8 cellular contexts compared by ENCODE assay signal in genomic region chr6:26537160-26537845, GRCh38. TPM values are rescaled to one million over a fixed set of nuclear protein-coding genes. Genes with fewer than 3 reads are reported as not detected.
A peak's percentile ranks its signal among the peaks of the same experiment; 100 is the strongest.
DNase-seq lines count a peak whose midpoint lies in the region; ATAC-seq and TF ChIP-seq lines count a peak whose summit lies in the region.

No MANE protein-coding gene starts in this region.

- no peaks in the 10 kb centered on the region for H4K20me1 ChIP-seq in OCI-LY1 (ENCODE audit: insufficient read depth, low read length)

- peak; percentile 40 for ATAC-seq in GM21526 (IDR thresholded peaks at IDR 0.05; ENCODE audit: low FRiP score, unreplicated experiment)

- no peaks in the 10 kb centered on the region for H3K9me2 ChIP-seq in OCI-LY1 (ENCODE audit: low read depth, low read length)

- H3K9ac ChIP-seq in HUES64 (ENCODE audit: low read depth, low read length) (peak overlapping the region; percentile 73), OCI-LY1 (ENCODE audit: low read length) (peak overlapping the region; percentile 92), mucosa of rectum (ENCODE audit: low read depth in 1 of 2, low read length in 2 of 2) (peak overlapping the region; percentile 94 to 95)

- peak overlapping the region; percentile 1; the same call in 1 of the 2 replicates for H2AFZ ChIP-seq in OCI-LY1 (ENCODE audit: low read length)

- H3K27me3 ChIP-seq in HUES64 (ENCODE audit: insufficient read depth, low read length) = no peaks in the 10 kb centered on the region
- no peaks in the 10 kb centered on the region for H3K27me3 ChIP-seq in OCI-LY1 (ENCODE audit: insufficient read depth, low read length)
- no peaks in the 10 kb centered on the region for H3K27me3 ChIP-seq in mucosa of rectum (ENCODE audit: control insufficient read depth in 2 of 2, insufficient read depth in 2 of 2, low read length in 2 of 2)

- H3K36me3 ChIP-seq in HUES64 (ENCODE audit: insufficient read depth, low read length) (peaks cover 2% of the 10 kb centered on the region), OCI-LY1 (ENCODE audit: insufficient read depth, low read length) (peaks cover 4% of the 10 kb centered on the region; the same call in 1 of the 2 replicates), mucosa of rectum (ENCODE audit: control insufficient read depth in 2 of 2, insufficient read depth in 2 of 2, low read length in 2 of 2) (no peaks in the 10 kb centered on the region)

- peaks cover 24% of the 10 kb centered on the region for H3K79me2 ChIP-seq in OCI-LY1 (ENCODE audit: insufficient read depth, low read length)

- no peak for TF ChIP-seq CTCF in OCI-LY1 (IDR thresholded peaks at IDR 0.05; ENCODE audit: low read length)
- no peak for TF ChIP-seq CTCF in epithelial cell of proximal tubule (conservative IDR thresholded peaks at IDR 0.05; ENCODE audit: low read depth, low read length)

- peak overlapping the region; percentile 93 for H3K4me2 ChIP-seq in OCI-LY1 (ENCODE audit: low read length)

- peak; percentile 92 for DNase-seq in COR-L47 (lab: John Stamatoyannopoulos, UW)
- peak; percentile 92 for DNase-seq in activated T-cell treated with anti-CD3 and anti-CD28 coated beads for 24 hours (ENCODE audit: low read depth)
- DNase-seq in epithelial cell of proximal tubule (ENCODE audit: low read depth) = peak; percentile 73
- peak; percentile 83 for DNase-seq in stimulated activated CD8-positive, alpha-beta memory T cell treated with anti-CD3 and anti-CD28 coated beads, Interleukin-4, amount 100 ng/mL, for 24 hours (ENCODE audit: low read depth)

- H3K4me1 ChIP-seq in HUES64 (ENCODE audit: insufficient read depth, low read length) = peaks cover 19% of the 10 kb centered on the region
- peaks cover 67% of the 10 kb centered on the region for H3K4me1 ChIP-seq in OCI-LY1 (ENCODE audit: insufficient read depth, low read length, severe bottlenecking)
- H3K4me1 ChIP-seq in mucosa of rectum (ENCODE audit: control insufficient read depth in 2 of 2, insufficient read depth in 2 of 2, low read length in 2 of 2) = peaks cover 11 to 15% of the 10 kb centered on the region in 2 donors

- under 1% methylated on average over 37 of the region's 37 CpGs for WGBS in HUES64

- no peaks in the 10 kb centered on the region for H3K9me3 ChIP-seq in HUES64 (ENCODE audit: insufficient read depth, low read depth, low read length)
- no peaks in the 10 kb centered on the region for H3K9me3 ChIP-seq in OCI-LY1 (ENCODE audit: low read length)
- no peaks in the 10 kb centered on the region for H3K9me3 ChIP-seq in mucosa of rectum (ENCODE audit: control insufficient read depth in 2 of 2, low read length in 2 of 2)

- peaks cover 12% of the 10 kb centered on the region; the same call in 1 of the 2 replicates for H3F3A ChIP-seq in OCI-LY1 (ENCODE audit: insufficient read depth, low read length)

- H3K27ac ChIP-seq in HUES64 (ENCODE audit: low read depth, low read length) = peak overlapping the region; percentile 80; the same call in 1 of the 2 replicates
- peak overlapping the region; percentile 95 for H3K27ac ChIP-seq in OCI-LY1 (ENCODE audit: low read depth, low read length, poor library complexity, severe bottlenecking)
- peak overlapping the region; percentile 95 to 97 for H3K27ac ChIP-seq in mucosa of rectum (ENCODE audit: low read depth in 2 of 2, low read length in 2 of 2)

- peak overlapping the region; percentile 81 for H3K4me3 ChIP-seq in HUES64 (ENCODE audit: low read length)
- peak overlapping the region; percentile 91 for H3K4me3 ChIP-seq in OCI-LY1 (ENCODE audit: low read depth, low read length, poor library complexity, severe bottlenecking)
- H3K4me3 ChIP-seq in epithelial cell of proximal tubule (ENCODE audit: low read depth, low read length) = peak overlapping the region; percentile 98
- peak overlapping the region; percentile 73 to 80 for H3K4me3 ChIP-seq in mucosa of rectum (ENCODE audit: low read length in 2 of 2)

RNA-seq across cellular contexts. Expression of gene HMGN4, which starts 0.9 kb away (rescaled TPM):
- 38.3 TPM for polyA plus RNA-seq in HUES64 (2013, experiment 1 of 2)
- polyA plus RNA-seq in HUES64 (2013, experiment 2 of 2) = 55.0 TPM
- 60.4 and 94.7 TPM in 2 replicates for total RNA-seq in epithelial cell of proximal tubule

RNA-seq across cellular contexts. Expression of gene BTN1A1, which starts 37.2 kb away (rescaled TPM):
- polyA plus RNA-seq in HUES64 (2013, experiment 1 of 2) = 0.15 TPM
- 0.25 TPM for polyA plus RNA-seq in HUES64 (2013, experiment 2 of 2)
- 0.14 TPM in 1 of 2 replicates, not detected in the other for total RNA-seq in epithelial cell of proximal tubule

RNA-seq across cellular contexts. Expression of gene ABT1, which starts 59.5 kb away (rescaled TPM):
- polyA plus RNA-seq in HUES64 (2013, experiment 1 of 2) = 17.3 TPM
- polyA plus RNA-seq in HUES64 (2013, experiment 2 of 2) = 19.7 TPM
- 15.7 and 23.7 TPM in 2 replicates for total RNA-seq in epithelial cell of proximal tubule

Comparison
In these comparisons a context has a peak if more than half of its experiments do, and no peak if none do; other contexts are left out.
1. Peak in every context shown above with its lines: DNase-seq, ATAC-seq, H3K4me3 ChIP-seq and H3K27ac ChIP-seq.